In genomic region chr22:28112548-28113043, GRCh38 we compare ENCODE assay signal across 9 cellular contexts.
DNase-seq lines count a peak whose midpoint lies in the region; ATAC-seq and TF ChIP-seq lines count a peak whose summit lies in the region.
"Had no signal": no experiment of that assay in that cellular context is flagged by ENCODE, and none has a peak within 500 bp of the region (broad histone marks: within the 10 kb centered on the region; RNA-seq: fewer than 3 reads in every experiment).

No MANE protein-coding gene starts in this region.

- 57 to 70% methylated on average over 9 of the region's 9 CpGs for WGBS in sigmoid colon, 2 donors

- no peak overlapping the region for H3K27ac Mint-ChIP-seq in naive thymus-derived CD8-positive, alpha-beta T cell

- H3K27ac ChIP-seq in sigmoid colon = peak overlapping the region; percentile 14 to 65 (median 46)
- H3K27ac ChIP-seq: BLaER1 had no signal

- TF ChIP-seq EP300 in sigmoid colon (IDR thresholded peaks at IDR 0.05) = no peak

- TF ChIP-seq POLR2A in sigmoid colon (IDR thresholded peaks at IDR 0.05) = no peak

- H3K4me1 ChIP-seq in sigmoid colon = peaks cover 0 to 47% (median 44%) of the 10 kb centered on the region in 4 donors
- H3K4me1 ChIP-seq: BLaER1 had no signal

- H3K27me3 Mint-ChIP-seq in naive thymus-derived CD8-positive, alpha-beta T cell = no peaks in the 10 kb centered on the region

- no peak overlapping the region for H3K4me3 ChIP-seq in sigmoid colon
- H3K4me3 ChIP-seq: BLaER1 had no signal

- no peaks in the 10 kb centered on the region for H3K9me3 Mint-ChIP-seq in naive thymus-derived CD8-positive, alpha-beta T cell

- in situ Hi-C loops in SK-MEL-5 (cut with HindIII; ENCODE audit: low pct_unique_long_range_greater_than_20kb, low sequenced_read_pairs) = no loop called here

- ATAC-seq in GM18517 (IDR thresholded peaks at IDR 0.05; ENCODE audit: unreplicated experiment) = no peak
- ATAC-seq in naive thymus-derived CD8-positive, alpha-beta T cell = no peak

- no peaks in the 10 kb centered on the region for H3K27me3 ChIP-seq in sigmoid colon
- H3K27me3 ChIP-seq: BLaER1 had no signal

- peaks cover 0 to 5% (median 1%) of the 10 kb centered on the region in 3 donors for H3K36me3 Mint-ChIP-seq in naive thymus-derived CD8-positive, alpha-beta T cell

- no peaks in the 10 kb centered on the region for H3K4me1 Mint-ChIP-seq in naive thymus-derived CD8-positive, alpha-beta T cell

- intact Hi-C loops in sigmoid colon (cut with DNase I) = no loop called here

- POLR2A ChIA-PET in naive thymus-derived CD8-positive, alpha-beta T cell (lab: Charles Lee) = no interaction called here

- peaks cover 0 to 7% (median 0%) of the 10 kb centered on the region in 4 donors for H3K36me3 ChIP-seq in sigmoid colon
- H3K36me3 ChIP-seq: BLaER1 had no signal

- no peaks in the 10 kb centered on the region for H3K9me3 ChIP-seq in sigmoid colon
- H3K9me3 ChIP-seq: BLaER1 had no signal

- DNase-seq in NCI-H2171 treated with DMSO at 0.1 percent for 48 hours (lab: John Stamatoyannopoulos, UW) (peak; percentile 19), NCI-H2171 (lab: John Stamatoyannopoulos, UW) (no peak), SK-MEL-5 (ENCODE audit: low read depth, low spot score) (peak; percentile 73), glomerular endothelial cell (ENCODE audit: extremely low read depth, low read depth, low spot score) (peak; percentile 5), sigmoid colon (peak; percentile 68), GDM1 (lab: John Stamatoyannopoulos, UW) (no peak)
- no peak for DNase-seq in naive thymus-derived CD8-positive, alpha-beta T cell

- peak in 3 of 4 experiments; percentile 9 to 53 (median 42) for TF ChIP-seq CTCF in sigmoid colon (IDR thresholded peaks at IDR 0.05)

- H3K4me3 Mint-ChIP-seq in naive thymus-derived CD8-positive, alpha-beta T cell = no peak overlapping the region

Comparison
In these comparisons a context has a peak if more than half of its experiments do, and no peak if none do; other contexts are left out.
1. DNase-seq: peak in NCI-H2171 treated with DMSO at 0.1 percent for 48 hours (single experiment), SK-MEL-5 (single experiment), glomerular endothelial cell (single experiment) and sigmoid colon (single experiment); none in NCI-H2171 (single experiment), GDM1 (single experiment) and naive thymus-derived CD8-positive, alpha-beta T cell (0 of 10).